In the genomic region with DNA sequence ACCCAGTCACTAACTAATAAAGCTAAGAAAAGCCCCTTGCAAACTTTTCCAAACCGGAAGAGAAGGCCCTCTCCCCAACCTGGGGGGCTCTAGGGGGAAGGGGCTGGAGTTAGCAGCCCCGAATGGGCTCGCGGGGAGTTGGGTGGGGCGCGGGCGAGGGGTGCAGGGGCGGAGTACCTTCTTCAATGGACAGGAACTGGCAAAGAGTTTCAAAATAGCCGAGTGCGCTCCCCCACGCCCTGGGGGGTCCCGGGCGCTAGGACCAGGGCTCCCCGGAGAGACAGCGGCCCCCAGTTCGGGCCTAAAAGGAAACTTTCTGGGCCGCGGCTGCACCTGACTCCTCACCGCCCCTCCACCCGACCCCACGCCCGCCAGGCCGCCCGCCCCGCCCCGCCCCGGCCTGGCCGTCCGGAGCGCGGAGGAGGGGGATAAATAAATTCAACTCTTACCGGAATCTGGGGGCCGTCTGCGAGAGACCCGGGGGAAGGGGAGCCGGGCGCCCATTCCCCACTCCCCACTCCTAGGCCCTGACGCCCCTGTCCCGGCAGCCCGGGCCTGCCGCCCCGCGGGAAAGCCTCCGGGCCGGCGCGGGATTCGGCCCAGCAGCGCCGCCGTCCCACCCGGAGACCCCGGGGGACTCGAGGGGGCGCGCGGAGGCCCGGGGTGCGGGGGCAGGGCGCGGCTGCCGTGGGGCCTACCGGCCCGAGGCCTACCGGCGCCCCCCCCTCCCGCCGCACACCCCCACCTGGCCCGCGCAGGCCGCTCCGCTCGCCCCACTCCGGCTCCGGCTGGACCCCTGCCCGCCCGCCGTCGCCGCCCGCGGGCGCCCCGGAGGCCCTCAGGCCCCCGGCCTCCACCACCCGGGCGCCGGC, we compare ENCODE assay signal across 8 cellular contexts. TPM values are rescaled to one million over a fixed set of nuclear protein-coding genes. Genes with fewer than 3 reads are reported as not detected.
DNase-seq lines count a peak whose midpoint lies in the region; ATAC-seq and TF ChIP-seq lines count a peak whose summit lies in the region.

No MANE protein-coding gene starts in this region.

- H3K9ac ChIP-seq in parathyroid adenoma: peak overlapping the region; percentile 90

- H3K9me3 ChIP-seq in parathyroid adenoma (ENCODE audit: control insufficient read depth, low read length): no peaks in the 10 kb centered on the region

- ATAC-seq in GM18519 (IDR thresholded peaks at IDR 0.05; ENCODE audit: low FRiP score, unreplicated experiment) (peak; percentile 5), HG02973 (IDR thresholded peaks at IDR 0.05; ENCODE audit: unreplicated experiment) (peak; percentile 24), Right ventricle myocardium inferior (peak; percentile 25)

- H3K4me3 ChIP-seq in parathyroid adenoma (ENCODE audit: low read depth, low read length): peak overlapping the region; percentile 97

- H3K36me3 Mint-ChIP-seq in activated naive CD4-positive, alpha-beta T cell treated with anti-CD3 and anti-CD28 coated beads, Interleukin-2, amount 50 U/mL, for 24 hours: peaks cover under 1% of the 10 kb centered on the region

- intact Hi-C loops in Right ventricle myocardium inferior (cut with DNase I): loop anchor here (5.0 kb wide), 1 partner anchor 72 kb away; the partner anchor contains the start of genes EEF1B2 and NDUFS1

- H3K27me3 ChIP-seq in parathyroid adenoma (ENCODE audit: control insufficient read depth, insufficient read depth, low read length): no peaks in the 10 kb centered on the region

- peak overlapping the region; percentile 100 for H3K4me3 Mint-ChIP-seq in activated naive CD4-positive, alpha-beta T cell treated with anti-CD3 and anti-CD28 coated beads, Interleukin-2, amount 50 U/mL, for 24 hours

- H3K4me2 ChIP-seq in parathyroid adenoma (ENCODE audit: low read length): peak overlapping the region; percentile 68

- CTCF ChIA-PET in RWPE1 (lab: Yijun Ruan, JAX): no interaction called here

- H3K36me3 ChIP-seq in parathyroid adenoma (ENCODE audit: control insufficient read depth, insufficient read depth, low read length): no peaks in the 10 kb centered on the region

- no peaks in the 10 kb centered on the region for H3K27me3 Mint-ChIP-seq in activated naive CD4-positive, alpha-beta T cell treated with anti-CD3 and anti-CD28 coated beads, Interleukin-2, amount 50 U/mL, for 24 hours

- H3K4me1 Mint-ChIP-seq in activated naive CD4-positive, alpha-beta T cell treated with anti-CD3 and anti-CD28 coated beads, Interleukin-2, amount 50 U/mL, for 24 hours: peaks cover 48% of the 10 kb centered on the region

- H3K79me2 ChIP-seq in parathyroid adenoma: peaks cover 14% of the 10 kb centered on the region

- H3K4me1 ChIP-seq in parathyroid adenoma: peaks cover 4% of the 10 kb centered on the region

- peak overlapping the region; percentile 73 for H2AFZ ChIP-seq in parathyroid adenoma

- peak overlapping the region; percentile 97 for H3K27ac Mint-ChIP-seq in activated naive CD4-positive, alpha-beta T cell treated with anti-CD3 and anti-CD28 coated beads, Interleukin-2, amount 50 U/mL, for 24 hours

- TF ChIP-seq CTCF in RWPE1 (conservative IDR thresholded peaks at IDR 0.05; ENCODE audit: low read depth) (no peak), parathyroid adenoma (IDR thresholded peaks at IDR 0.05) (no peak)

- H3K27ac ChIP-seq in RWPE1: peak overlapping the region; percentile 98
- H3K27ac ChIP-seq in parathyroid adenoma: peak overlapping the region; percentile 99

- peak; percentile 29 for DNase-seq in 8988T
- DNase-seq in RWPE1 (ENCODE audit: low spot score): no peak
- peak; percentile 79 for DNase-seq in Right ventricle myocardium inferior (ENCODE audit: missing footprints)
- no peak for DNase-seq in NCI-H2029 (lab: John Stamatoyannopoulos, UW)

- no peaks in the 10 kb centered on the region for H3K9me3 Mint-ChIP-seq in activated naive CD4-positive, alpha-beta T cell treated with anti-CD3 and anti-CD28 coated beads, Interleukin-2, amount 50 U/mL, for 24 hours

- POLR2A ChIA-PET in RWPE1 (lab: Yijun Ruan, JAX; ENCODE audit: low non-redundant PET): interaction anchor here (0.7 kb wide), 1 partner anchor 87 kb away, joined by 3 read pairs; no protein-coding TSS in a partner anchor

RNA-seq across cellular contexts. Expression of gene INO80D, which starts 0.9 kb away (rescaled TPM):
- total RNA-seq in Right ventricle myocardium inferior: 12.6 TPM

Comparison
In these comparisons a context has a peak if more than half of its experiments do, and no peak if none do; other contexts are left out.
1. DNase-seq: peak in 8988T (single experiment) and Right ventricle myocardium inferior (single experiment); none in RWPE1 (single experiment) and NCI-H2029 (single experiment).
2. Peak in every context shown above with its lines, with median percentiles within 50 percentile points of each other: ATAC-seq.